8 cellular contexts compared by ENCODE assay signal in genomic region chr2:84906900-84907714, GRCh38. TPM values are rescaled to one million over a fixed set of nuclear protein-coding genes. Genes with fewer than 3 reads are reported as not detected.
DNase-seq lines count a peak whose midpoint lies in the region; ATAC-seq and TF ChIP-seq lines count a peak whose summit lies in the region.

No MANE protein-coding gene starts in this region.

- H3K9me3 ChIP-seq in RWPE2 (ENCODE audit: severe bottlenecking): no peaks in the 10 kb centered on the region

- peak; percentile 35 for ATAC-seq in GM18870 (IDR thresholded peaks at IDR 0.05; ENCODE audit: unreplicated experiment)
- ATAC-seq in HG03196 (IDR thresholded peaks at IDR 0.05; ENCODE audit: unreplicated experiment): peak; percentile 44
- ATAC-seq in RWPE2 (ENCODE audit: low read depth): peak; percentile 71
- peak; percentile 32 to 61 for ATAC-seq in left cardiac atrium
- no peak for ATAC-seq in GM21367 (IDR thresholded peaks at IDR 0.05; ENCODE audit: unreplicated experiment)

- POLR2A ChIA-PET in BJ (lab: Charles Lee): interaction anchor here (0.6 to 1.1 kb wide), 10 partner anchors 9 to 1806 kb away, joined by 3 to 24 read pairs (median 4); no protein-coding TSS in a partner anchor

- CTCF ChIA-PET in BJ (lab: Yijun Ruan, JAX): interaction anchor here (1.0 to 3.3 kb wide), 3 partner anchors 11 to 18 kb away, joined by 3 to 30 read pairs (median 4); no protein-coding TSS in a partner anchor

- H3K36me3 ChIP-seq in BJ (ENCODE audit: control insufficient read depth, insufficient read depth, low read length): peaks cover 5% of the 10 kb centered on the region
- H3K36me3 ChIP-seq in RWPE2 (ENCODE audit: low read depth): peaks cover 13% of the 10 kb centered on the region

- DNase-seq in BJ (ENCODE audit: low read depth): peak; percentile 70
- peak; percentile 80 for DNase-seq in RWPE2 (ENCODE audit: low spot score)
- peak; percentile 82 for DNase-seq in left cardiac atrium
- peak; percentile 75 for DNase-seq in pons (ENCODE audit: low spot score)

- H3K4me3 ChIP-seq in BJ (ENCODE audit: low read depth, low read length): peak overlapping the region; percentile 80
- H3K4me3 ChIP-seq in RWPE2 (ENCODE audit: severe bottlenecking): peak overlapping the region; percentile 95

- peaks cover 15% of the 10 kb centered on the region for H3K4me1 ChIP-seq in RWPE2 (ENCODE audit: insufficient read depth, poor library complexity, severe bottlenecking)

- intact Hi-C loops in left cardiac atrium (cut with DNase I): no loop called here

- H3K27ac ChIP-seq in RWPE2 (ENCODE audit: poor library complexity, severe bottlenecking) (peak overlapping the region; percentile 96), angular gyrus (ENCODE audit: low read depth, low read length) (peak overlapping the region; percentile 63)

- TF ChIP-seq CTCF in BJ (IDR thresholded peaks at IDR 0.05; ENCODE audit: insufficient read depth, low read depth, low read length) (no peak), RWPE2 (IDR thresholded peaks at IDR 0.05; ENCODE audit: poor library complexity, severe bottlenecking) (no peak)

- H3K27me3 ChIP-seq in BJ (ENCODE audit: control insufficient read depth, insufficient read depth, low read length) (no peaks in the 10 kb centered on the region), RWPE2 (ENCODE audit: insufficient read depth, poor library complexity, severe bottlenecking) (no peaks in the 10 kb centered on the region)

RNA-seq across cellular contexts. Expression of gene TMSB10, which starts 1.7 kb away (rescaled TPM):
- 2,234 and 3,073 TPM in 2 replicates for polyA plus RNA-seq in BJ (2011; rRNA removed)
- polyA minus RNA-seq in BJ (2011; rRNA and poly(A)+ RNA removed): 333 and 339 TPM in 2 replicates
- total RNA-seq in left cardiac atrium: 100 to 1,000 TPM; 751 to 893 TPM

RNA-seq across cellular contexts. Expression of gene TRABD2A, which starts 26.2 kb away (rescaled TPM):
- 3.0 and 3.8 TPM in 2 replicates for polyA plus RNA-seq in BJ (2011; rRNA removed)
- 4.1 and 4.8 TPM in 2 replicates for polyA minus RNA-seq in BJ (2011; rRNA and poly(A)+ RNA removed)
- total RNA-seq in left cardiac atrium: 1 to 10 TPM in 1 of 2 donors, under 1 TPM in 1; 0.91 to 1.3 TPM
